ENCODE assay signal across 9 cellular contexts in genomic region chr15:54803139-54803808, GRCh38.
DNase-seq lines count a peak whose midpoint lies in the region; ATAC-seq and TF ChIP-seq lines count a peak whose summit lies in the region.
"Had no signal": no experiment of that assay in that cellular context is flagged by ENCODE, and none has a peak within 500 bp of the region (broad histone marks: within the 10 kb centered on the region; RNA-seq: fewer than 3 reads in every experiment).

No MANE protein-coding gene starts in this region.

- no peak overlapping the region for H2AFZ ChIP-seq in neuronal stem cell (ENCODE audit: low read length)

- peak; percentile 51 for DNase-seq in NCI-H460 (ENCODE audit: extremely low read depth, low read depth)
- peak; percentile 85 for DNase-seq in kidney tubule cell (ENCODE audit: low spot score)
- no peak for DNase-seq in NCI-H524 (lab: John Stamatoyannopoulos, UW)
- no peak for DNase-seq in NCI-H1417 (lab: John Stamatoyannopoulos, UW)
- DNase-seq in activated gamma-delta T cell treated with Interleukin-2 at 50 U/mL for 16 hours: no peak
- DNase-seq in neuronal stem cell (ENCODE audit: low spot score): no peak
- DNase-seq: immature natural killer cell had no signal

- H3K27me3 ChIP-seq in neuronal stem cell (ENCODE audit: control insufficient read depth in 3 of 3, insufficient read depth in 3 of 3, low read depth in 1 of 3, low read length in 3 of 3): no peaks in the 10 kb centered on the region

- no peak overlapping the region for H3K9ac ChIP-seq in neuronal stem cell (ENCODE audit: low read depth, low read length, poor library complexity)

- no peak overlapping the region for H3K14ac ChIP-seq in neuronal stem cell (ENCODE audit: low read length)

- no peak overlapping the region for H4K8ac ChIP-seq in neuronal stem cell (ENCODE audit: low read depth, low read length)

- WGBS in neuronal stem cell (ENCODE audit: extremely low coverage in 2 of 2, insufficient read length in 2 of 2, insufficient replicate concordance in 1 of 2), 2 donors: no CpG with 5 or more reads among the region's 4 CpGs

- no peak overlapping the region for H2BK120ac ChIP-seq in neuronal stem cell (ENCODE audit: low read depth, low read length)

- H2AK5ac ChIP-seq in neuronal stem cell (ENCODE audit: low read depth, low read length): no peak overlapping the region

- TF ChIP-seq POLR2A in GM18505 (IDR thresholded peaks at IDR 0.05; ENCODE audit: borderline replicate concordance, extremely low read depth, insufficient read depth, insufficient read length): no peak

- ATAC-seq in GM18505 (IDR thresholded peaks at IDR 0.05; ENCODE audit: unreplicated experiment): peak; percentile 72
- ATAC-seq in HG02763 (IDR thresholded peaks at IDR 0.05; ENCODE audit: unreplicated experiment): peak; percentile 57

- no peak overlapping the region for H2BK15ac ChIP-seq in neuronal stem cell (ENCODE audit: low read length)

- H2BK12ac ChIP-seq in neuronal stem cell (ENCODE audit: low read length): no peak overlapping the region

- H3K9me3 ChIP-seq in neuronal stem cell (replicated peaks in 1 of 2; ENCODE audit: control insufficient read depth in 2 of 2, insufficient read depth in 1 of 2, low read depth in 1 of 2, low read length in 2 of 2): no peaks in the 10 kb centered on the region

- no peak overlapping the region for H4K91ac ChIP-seq in neuronal stem cell (ENCODE audit: low read depth, low read length, poor library complexity)

- no peak overlapping the region for H3K27ac ChIP-seq in neuronal stem cell (replicated peaks; ENCODE audit: low read length)

- H3K18ac ChIP-seq in neuronal stem cell (ENCODE audit: low read length): no peak overlapping the region

- H2BK5ac ChIP-seq in neuronal stem cell (ENCODE audit: low read length): no peak overlapping the region

- no peaks in the 10 kb centered on the region for H3K4me1 ChIP-seq in neuronal stem cell (ENCODE audit: control insufficient read depth in 2 of 2, insufficient read depth in 1 of 2, low read depth in 1 of 2, low read length in 2 of 2)

- no peaks in the 10 kb centered on the region for H3K79me1 ChIP-seq in neuronal stem cell (ENCODE audit: low read depth, low read length)

- no peak overlapping the region for H3K4me2 ChIP-seq in neuronal stem cell (ENCODE audit: insufficient read depth, low read length, poor library complexity, severe bottlenecking)

- no peak overlapping the region for H3K4me3 ChIP-seq in neuronal stem cell (ENCODE audit: low read length in 2 of 2)

- no peaks in the 10 kb centered on the region for H3K36me3 ChIP-seq in neuronal stem cell (replicated peaks in 1 of 2; ENCODE audit: control insufficient read depth in 2 of 2, insufficient read depth in 2 of 2, low read length in 2 of 2)

- H3K23ac ChIP-seq in neuronal stem cell (ENCODE audit: low read depth, low read length, poor library complexity): no peak overlapping the region

- H3K4ac ChIP-seq in neuronal stem cell (ENCODE audit: low read length): no peak overlapping the region

Comparison
In these comparisons a context has a peak if more than half of its experiments do, and no peak if none do; other contexts are left out.
1. DNase-seq: peak in NCI-H460 (single experiment) and kidney tubule cell (single experiment); none in NCI-H524 (0 of 2), NCI-H1417 (0 of 3), activated gamma-delta T cell treated with Interleukin-2 at 50 U/mL for 16 hours (single experiment) and neuronal stem cell (single experiment).